24 cellular contexts compared by ENCODE assay signal in genomic region chr2:226882606-226883005, GRCh38.
"Had no signal": no experiment of that assay in that cellular context is flagged by ENCODE, and none has a peak within 500 bp of the region (broad histone marks: within the 10 kb centered on the region; RNA-seq: fewer than 3 reads in every experiment).

No MANE protein-coding gene starts in this region.

- ATAC-seq: activated CD8-positive, alpha-beta memory T cell treated with anti-CD3 and anti-CD28 coated beads, Interleukin-2, amount 10 ng/mL, durations not matched to agents 7 days and 5 days; activated naive CD4-positive, alpha-beta T cell treated with anti-CD3 and anti-CD28 coated beads, Interleukin-2, amount 50 U/mL, for 72 hours; activated naive CD8-positive, alpha-beta T cell treated with anti-CD3 and anti-CD28 coated beads, Interleukin-2, amount 50 U/mL, for 24 hours; activated T-cell treated with anti-CD3 and anti-CD28 coated beads, Interleukin-2, amount 50 U/mL, for 4 hours had no signal

- H3K27me3 ChIP-seq: cardiac muscle cell, MG63 had no signal

- H3K36me3 ChIP-seq: cardiac muscle cell had no signal

- H3K4me3 ChIP-seq: cardiac muscle cell, MG63 had no signal

- H3K27ac ChIP-seq: cardiac muscle cell had no signal

- H3K9me3 ChIP-seq: MG63 had no signal

- DNase-seq: activated B cell treated with CpG ODN at 0.5 μM for 24 hours; activated CD4-positive, alpha-beta T cell treated with anti-CD3 and anti-CD28 coated beads for 1 hour; activated CD4-positive, alpha-beta T cell treated with anti-CD3 and anti-CD28 coated beads, Interleukin-2, amount 10 ng/mL, durations not matched to agents 24 days and 14 days; activated CD4-positive, alpha-beta T cell treated with anti-CD3 and anti-CD28 coated beads, Interleukin-2, amount 50 U/mL, for 48 hours; activated CD8-positive, alpha-beta memory T cell treated with anti-CD3 and anti-CD28 coated beads, Interleukin-2, amount 10 ng/mL, durations not matched to agents 7 days and 5 days; activated effector memory CD4-positive, alpha-beta T cell treated with anti-CD3 and anti-CD28 coated beads, Interleukin-2, amount 50 U/mL, for 16 hours; activated naive CD4-positive, alpha-beta T cell treated with Interleukin-2 at 50 U/mL for 16 hours; activated naive CD8-positive, alpha-beta T cell treated with anti-CD3 and anti-CD28 coated beads, Interleukin-2, amount 50 U/mL, for 24 hours; activated T-cell treated with anti-CD3 and anti-CD28 coated beads, Interleukin-2, amount 50 U/mL, for 4 hours; amygdala; KG1; MG63; MV-4-11; NCI-H1105; NCI-H1436; NCI-H1694 treated with DMSO at 0.1 percent for 48 hours; NCI-H2029 treated with DMSO at 0.1 percent for 48 hours; NCI-H345; NCI-H510A; NCI-H526 treated with DMSO at 0.1 percent for 48 hours; NK-92 treated with Interleukin-12 subunit alpha and Interleukin-12 subunit beta, amount 100 ng/mL, for 24 hours; SHP77 treated with DMSO at 0.1 percent for 48 hours had no signal
